Comparison of ENCODE assay signal across 9 cellular contexts in genomic region chr4:150094676-150095075, GRCh38. TPM values are rescaled to one million over a fixed set of nuclear protein-coding genes. Genes with fewer than 3 reads are reported as not detected.
"Had no signal": no experiment of that assay in that cellular context is flagged by ENCODE, and none has a peak within 500 bp of the region (broad histone marks: within the 10 kb centered on the region; RNA-seq: fewer than 3 reads in every experiment).

No MANE protein-coding gene starts in this region.

- ATAC-seq: HepG2, K562 had no signal

- H3K4me2 ChIP-seq: KMS-11 had no signal

- H3K4me3 ChIP-seq: K562 had no signal

- H3K27ac ChIP-seq: HL-60, KMS-11 had no signal

- DNase-seq: IMR-90, Karpas-422, KBM-7, KG1 had no signal

- H3K9ac ChIP-seq: KMS-11 had no signal

RNA-seq across cellular contexts. Expression of gene DCLK2, which starts 16.4 kb away (rescaled TPM):
- total RNA-seq: HepG2, HT-29, K562 had no signal
